ENCODE assay signal across 14 cellular contexts in genomic region chr2:177406182-177406581, GRCh38. TPM values are rescaled to one million over a fixed set of nuclear protein-coding genes. Genes with fewer than 3 reads are reported as not detected.
DNase-seq lines count a peak whose midpoint lies in the region; ATAC-seq and TF ChIP-seq lines count a peak whose summit lies in the region.
"Had no signal": no experiment of that assay in that cellular context is flagged by ENCODE, and none has a peak within 500 bp of the region (broad histone marks: within the 10 kb centered on the region; RNA-seq: fewer than 3 reads in every experiment).

No MANE protein-coding gene starts in this region.

- H3K27ac Mint-ChIP-seq in Calu3 (ENCODE audit: unreplicated experiment) = peak overlapping the region; percentile 24
- H3K27ac Mint-ChIP-seq in activated T-helper 17 cell treated with anti-CD3 and anti-CD28 coated beads, Interleukin-2, amount 50 U/mL, for 72 hours = peak overlapping the region; percentile 24
- H3K27ac Mint-ChIP-seq: B cell, GM23338, HFFc6 had no signal

- H3K9me3 ChIP-seq in mucosa of descending colon = no peaks in the 10 kb centered on the region

- no peak overlapping the region for H3K4me3 Mint-ChIP-seq in Calu3 (ENCODE audit: low read depth, unreplicated experiment)
- H3K4me3 Mint-ChIP-seq in activated T-helper 17 cell treated with anti-CD3 and anti-CD28 coated beads, Interleukin-2, amount 50 U/mL, for 72 hours = no peak overlapping the region
- no peak overlapping the region for H3K4me3 Mint-ChIP-seq in activated T-cell treated with anti-CD3 and anti-CD28 coated beads, Interleukin-2, amount 50 U/mL, for 4 hours
- H3K4me3 Mint-ChIP-seq: B cell; CD8-positive, alpha-beta memory T cell; GM23338; HFFc6; IgD-negative memory B cell had no signal

- no peaks in the 10 kb centered on the region for H3K36me3 ChIP-seq in mucosa of descending colon (ENCODE audit: low read depth)

- BruUV-seq in Calu3 (replicated peaks; lab: Mats Ljungman, UMichigan) = no TSS peak

- H3K9me3 Mint-ChIP-seq in Calu3 (ENCODE audit: low read depth, unreplicated experiment) = no peaks in the 10 kb centered on the region
- no peaks in the 10 kb centered on the region for H3K9me3 Mint-ChIP-seq in activated T-helper 17 cell treated with anti-CD3 and anti-CD28 coated beads, Interleukin-2, amount 50 U/mL, for 72 hours
- H3K9me3 Mint-ChIP-seq in activated T-cell treated with anti-CD3 and anti-CD28 coated beads, Interleukin-2, amount 50 U/mL, for 4 hours = no peaks in the 10 kb centered on the region
- H3K9me3 Mint-ChIP-seq: CD8-positive, alpha-beta memory T cell; HFFc6 had no signal

- TF ChIP-seq CTCF in Calu3 (IDR thresholded peaks at IDR 0.05; ENCODE audit: unreplicated experiment) (no peak), mucosa of descending colon (IDR thresholded peaks at IDR 0.05) (no peak)

- peaks cover 55% of the 10 kb centered on the region for H3K4me1 Mint-ChIP-seq in Calu3 (ENCODE audit: low read depth, unreplicated experiment)
- H3K4me1 Mint-ChIP-seq in activated T-helper 17 cell treated with anti-CD3 and anti-CD28 coated beads, Interleukin-2, amount 50 U/mL, for 72 hours = peaks cover 31% of the 10 kb centered on the region
- peaks cover 45% of the 10 kb centered on the region for H3K4me1 Mint-ChIP-seq in activated T-cell treated with anti-CD3 and anti-CD28 coated beads, Interleukin-2, amount 50 U/mL, for 4 hours (ENCODE audit: low read depth)

- peaks cover 3% of the 10 kb centered on the region for H3K4me1 ChIP-seq in mucosa of descending colon (ENCODE audit: low read depth)

- H3K4me3 ChIP-seq in mucosa of descending colon = no peak overlapping the region
- H3K4me3 ChIP-seq: BLaER1 treated with 17β-estradiol and CSF1 and Interleukin-3, amounts not matched to agents 10 nM and 100 nM; GM23338 had no signal

- CTCF ChIA-PET in Calu3 (lab: Charles Lee) = interaction anchor here (0.9 to 1.5 kb wide), 3 partner anchors 8 to 10 kb away, joined by 3 to 5 read pairs (median 3); no protein-coding TSS in a partner anchor

- H3K27me3 Mint-ChIP-seq in Calu3 (ENCODE audit: unreplicated experiment) = no peaks in the 10 kb centered on the region
- H3K27me3 Mint-ChIP-seq in activated T-helper 17 cell treated with anti-CD3 and anti-CD28 coated beads, Interleukin-2, amount 50 U/mL, for 72 hours = no peaks in the 10 kb centered on the region
- no peaks in the 10 kb centered on the region for H3K27me3 Mint-ChIP-seq in activated T-cell treated with anti-CD3 and anti-CD28 coated beads, Interleukin-2, amount 50 U/mL, for 4 hours (ENCODE audit: low read depth)
- H3K27me3 Mint-ChIP-seq: B cell; CD8-positive, alpha-beta memory T cell; IgD-negative memory B cell had no signal

- DNase-seq in Calu3 = no peak
- no peak for DNase-seq in mucosa of descending colon
- DNase-seq in activated T-cell treated with anti-CD3 and anti-CD28 coated beads for 4 hours = no peak
- DNase-seq in activated T-cell treated with anti-CD3 and anti-CD28 coated beads, Interleukin-2, amount 50 U/mL, for 4 hours = no peak
- DNase-seq: CD8-positive, alpha-beta memory T cell; COR-L47; HCEC 1CT; HFFc6 had no signal

- ATAC-seq in activated T-helper 17 cell treated with anti-CD3 and anti-CD28 coated beads, Interleukin-2, amount 50 U/mL, for 72 hours (replicated peaks) = no peak
- ATAC-seq in mucosa of descending colon (peak; percentile 54), GM18511 (IDR thresholded peaks at IDR 0.05; ENCODE audit: unreplicated experiment) (no peak)
- no peak for ATAC-seq in activated T-cell treated with anti-CD3 and anti-CD28 coated beads, Interleukin-2, amount 50 U/mL, for 4 hours
- ATAC-seq: GM23338 had no signal

- no peaks in the 10 kb centered on the region for H3K36me3 Mint-ChIP-seq in Calu3 (ENCODE audit: insufficient read depth, unreplicated experiment)
- no peaks in the 10 kb centered on the region for H3K36me3 Mint-ChIP-seq in activated T-helper 17 cell treated with anti-CD3 and anti-CD28 coated beads, Interleukin-2, amount 50 U/mL, for 72 hours (ENCODE audit: low read depth)
- H3K36me3 Mint-ChIP-seq in activated T-cell treated with anti-CD3 and anti-CD28 coated beads, Interleukin-2, amount 50 U/mL, for 4 hours (ENCODE audit: insufficient read depth) = peaks cover 9% of the 10 kb centered on the region

- intact Hi-C loops in Calu3 (cut with micrococcal nuclease; ENCODE audit: unreplicated experiment) (no loop called here), mucosa of descending colon (cut with DNase I, micrococcal nuclease) (no loop called here)

RNA-seq across cellular contexts. Expression of gene AGPS, which starts 13.6 kb away (rescaled TPM):
- total RNA-seq in Calu3 (2022) = 55.2 and 69.9 TPM in 2 replicates
- total RNA-seq in activated T-helper 17 cell treated with anti-CD3 and anti-CD28 coated beads, Interleukin-2, amount 50 U/mL, for 72 hours = 10 to 100 TPM; 31.4 to 70.0 TPM
- total RNA-seq in mucosa of descending colon = 10 to 100 TPM; 43.0 to 58.4 (median 48.7) TPM
- 10 to 100 TPM; 73.1 to 80.1 (median 73.7) TPM for total RNA-seq in activated T-cell treated with anti-CD3 and anti-CD28 coated beads, Interleukin-2, amount 50 U/mL, for 4 hours
